In genomic region chr1:43648448-43648847, GRCh38 we compare ENCODE assay signal across 10 cellular contexts. TPM values are rescaled to one million over a fixed set of nuclear protein-coding genes. Genes with fewer than 3 reads are reported as not detected.
DNase-seq lines count a peak whose midpoint lies in the region; FAIRE-seq and TF ChIP-seq lines count a peak whose summit lies in the region.
"Had no signal": no experiment of that assay in that cellular context is flagged by ENCODE, and none has a peak within 500 bp of the region (broad histone marks: within the 10 kb centered on the region; RNA-seq: fewer than 3 reads in every experiment).

No MANE protein-coding gene starts in this region.

- H3K4me3 Mint-ChIP-seq in H9 (peak overlapping the region; percentile 97 to 98), immature natural killer cell (peak overlapping the region; percentile 93 to 99 (median 98))
- peak overlapping the region; percentile 99 for H3K4me3 Mint-ChIP-seq in activated CD4-positive, alpha-beta memory T cell treated with anti-CD3 and anti-CD28 coated beads for 36 hours

- WGBS in H9 (ENCODE audit: extremely low coverage, insufficient read length, low lambda C conversion rate), result no CpG with 5 or more reads among the region's 5 CpGs

- H3K9me3 ChIP-seq in H9 (ENCODE audit: control insufficient read depth, low read depth, low read length), result no peaks in the 10 kb centered on the region
- H3K9me3 ChIP-seq in kidney (ENCODE audit: control insufficient read depth in 1 of 2, low read length in 2 of 2), result no peaks in the 10 kb centered on the region
- H3K9me3 ChIP-seq in ascending aorta, result no peaks in the 10 kb centered on the region

- H3K9ac ChIP-seq in H9 (ENCODE audit: extremely low read depth, insufficient read length, low read length) (no peak overlapping the region), kidney (ENCODE audit: low read length in 2 of 2) (no peak overlapping the region)

- no peak overlapping the region for H3T11ph ChIP-seq in H9 (ENCODE audit: low read length)

- no peaks in the 10 kb centered on the region for H3K27me3 ChIP-seq in H9 (ENCODE audit: insufficient read depth, low read length)
- H3K27me3 ChIP-seq in ascending aorta, result no peaks in the 10 kb centered on the region

- CTCF ChIA-PET in activated CD4-positive, alpha-beta memory T cell treated with anti-CD3 and anti-CD28 coated beads for 36 hours (lab: Charles Lee), result interaction anchor here (1.1 kb wide), 1 partner anchor 286 kb away, joined by 4 read pairs; no protein-coding TSS in a partner anchor

- H3K27me3 Mint-ChIP-seq in H9 (ENCODE audit: low read depth), result peaks cover 2% of the 10 kb centered on the region
- no peaks in the 10 kb centered on the region for H3K27me3 Mint-ChIP-seq in activated CD4-positive, alpha-beta memory T cell treated with anti-CD3 and anti-CD28 coated beads for 36 hours
- peaks cover 17 to 24% (median 21%) of the 10 kb centered on the region in 3 donors for H3K27me3 Mint-ChIP-seq in immature natural killer cell (ENCODE audit: low read depth in 3 of 3)

- no peak overlapping the region for H4K8ac ChIP-seq in H9 (replicated peaks; ENCODE audit: insufficient read length, low read depth, low read length)

- no peaks in the 10 kb centered on the region; a peak in 1 of 5 replicates for H3K9me3 Mint-ChIP-seq in H9
- no peaks in the 10 kb centered on the region for H3K9me3 Mint-ChIP-seq in activated CD4-positive, alpha-beta memory T cell treated with anti-CD3 and anti-CD28 coated beads for 36 hours
- H3K9me3 Mint-ChIP-seq in immature natural killer cell, result no peaks in the 10 kb centered on the region

- no peak overlapping the region for H2BK120ac ChIP-seq in H9 (ENCODE audit: low read depth, low read length, poor library complexity, severe bottlenecking)

- no peak overlapping the region for H2BK15ac ChIP-seq in H9 (ENCODE audit: low read depth, low read length)

- peaks cover 29% of the 10 kb centered on the region in 2 experiments for H3K4me1 Mint-ChIP-seq in H9
- H3K4me1 Mint-ChIP-seq in activated CD4-positive, alpha-beta memory T cell treated with anti-CD3 and anti-CD28 coated beads for 36 hours (ENCODE audit: low read depth), result peaks cover 24% of the 10 kb centered on the region
- H3K4me1 Mint-ChIP-seq in immature natural killer cell, result peaks cover 31 to 38% of the 10 kb centered on the region in 2 donors

- H3K27ac Mint-ChIP-seq in H9 (no peak overlapping the region), immature natural killer cell (peak overlapping the region; percentile 78 to 96 (median 90))
- no peak overlapping the region for H3K27ac Mint-ChIP-seq in activated CD4-positive, alpha-beta memory T cell treated with anti-CD3 and anti-CD28 coated beads for 36 hours

- peaks cover 11% of the 10 kb centered on the region for H3K23me2 ChIP-seq in H9 (ENCODE audit: insufficient read length, low read depth, low read length, poor library complexity, severe bottlenecking)

- TF ChIP-seq CTCF in 22Rv1 (IDR thresholded peaks at IDR 0.05) (no peak), H9 (conservative IDR thresholded peaks at IDR 0.05) (no peak), kidney (IDR thresholded peaks at IDR 0.05; ENCODE audit: borderline replicate concordance, extremely low read depth, insufficient read depth) (no peak), ascending aorta (IDR thresholded peaks at IDR 0.05) (no peak)

- H3K18ac ChIP-seq in H9 (ENCODE audit: insufficient read length, low read depth, low read length), result no peak overlapping the region

- no peak overlapping the region for H4K91ac ChIP-seq in H9 (ENCODE audit: insufficient read length, low read depth, low read length)

- no peak overlapping the region for H2BK5ac ChIP-seq in H9 (ENCODE audit: insufficient read length, low read length)

- no peak overlapping the region for H3K4me3 ChIP-seq in kidney (ENCODE audit: low read length in 2 of 2)
- peak overlapping the region in 1 of 2 donors; percentile 77 for H3K4me3 ChIP-seq in ascending aorta

- peaks cover 13% of the 10 kb centered on the region; the same call in 1 of the 2 replicates for H3K79me2 ChIP-seq in H9 (ENCODE audit: insufficient read depth, low read length)

- H3K79me1 ChIP-seq in H9 (ENCODE audit: insufficient read depth, low read depth, low read length, poor library complexity, severe bottlenecking), result no peaks in the 10 kb centered on the region

- H3K36me3 ChIP-seq in kidney (ENCODE audit: control insufficient read depth in 1 of 2, insufficient read depth in 2 of 2, low read length in 2 of 2), result peaks cover 2 to 4% of the 10 kb centered on the region in 2 donors
- H3K36me3 ChIP-seq in ascending aorta, result peaks cover 0 to 7% of the 10 kb centered on the region in 2 donors

- no peak overlapping the region for H3K23ac ChIP-seq in H9 (ENCODE audit: insufficient read length, low read depth, low read length)

- H4K5ac ChIP-seq in H9 (ENCODE audit: insufficient read length, low read depth, low read length), result no peak overlapping the region

- H3K36me3 Mint-ChIP-seq in H9 (ENCODE audit: insufficient read depth in 1 of 3, low read depth in 3 of 3) (peaks cover 0 to 5% (median 1%) of the 10 kb centered on the region in 3 experiments; a peak in 5 of 7 replicates), immature natural killer cell (peaks cover 0 to 5% (median 0%) of the 10 kb centered on the region in 3 donors)
- H3K36me3 Mint-ChIP-seq in activated CD4-positive, alpha-beta memory T cell treated with anti-CD3 and anti-CD28 coated beads for 36 hours, result peaks cover 5% of the 10 kb centered on the region

- no peak overlapping the region for H2BK12ac ChIP-seq in H9 (ENCODE audit: insufficient read length, low read depth, low read length)

- no peak overlapping the region for H2AK5ac ChIP-seq in H9 (ENCODE audit: insufficient read length, low read length)

- H3K4me2 ChIP-seq in H9 (ENCODE audit: insufficient read depth, insufficient read length, low read length), result no peak overlapping the region

- no peak overlapping the region for H3K14ac ChIP-seq in H9 (ENCODE audit: insufficient read depth, low read length)

- H2AFZ ChIP-seq in H9 (ENCODE audit: low read length), result no peak overlapping the region

- peaks cover 4% of the 10 kb centered on the region for H3K4me1 ChIP-seq in H9 (ENCODE audit: insufficient read depth, low read length)
- H3K4me1 ChIP-seq in kidney (ENCODE audit: control insufficient read depth in 1 of 2, insufficient read depth in 1 of 2, low read depth in 1 of 2, low read length in 2 of 2), result peaks cover 4 to 7% of the 10 kb centered on the region in 2 donors
- peaks cover 6 to 12% of the 10 kb centered on the region in 2 donors for H3K4me1 ChIP-seq in ascending aorta

- intact Hi-C loops in activated CD4-positive, alpha-beta memory T cell treated with anti-CD3 and anti-CD28 coated beads for 36 hours (cut with micrococcal nuclease), result no loop called here
- intact Hi-C loops in kidney (cut with DNase I) (no loop called here), ascending aorta (cut with DNase I) (no loop called here)

- H2BK20ac ChIP-seq in H9 (ENCODE audit: low read depth, low read length, poor library complexity, severe bottlenecking), result no peak overlapping the region

- no peak for FAIRE-seq in kidney (lab: Jason Lieb, UNC)
- FAIRE-seq: GM18507 had no signal

- H3K4ac ChIP-seq in H9 (ENCODE audit: low read depth, low read length), result no peak overlapping the region

- H3K27ac ChIP-seq in 22Rv1 (peak overlapping the region; percentile 92), H9 (ENCODE audit: insufficient read length, low read depth, low read length) (no peak overlapping the region), kidney (ENCODE audit: low read depth in 2 of 2, low read length in 2 of 2) (no peak overlapping the region), ascending aorta (peak overlapping the region in 1 of 2 donors; percentile 88)

- DNase-seq in H9 (no peak), immature natural killer cell (no peak), NCI-H345 treated with DMSO at 0.1 percent for 48 hours (lab: John Stamatoyannopoulos, UW; ENCODE audit: unreplicated experiment) (no peak), NCI-H69 (lab: John Stamatoyannopoulos, UW) (no peak), kidney (no peak), ascending aorta (ENCODE audit: low spot score in 2 of 2) (no peak)
- DNase-seq in activated CD4-positive, alpha-beta memory T cell treated with anti-CD3 and anti-CD28 coated beads for 36 hours, result no peak
- DNase-seq: NCI-H2081 had no signal

- H3K56ac ChIP-seq in H9 (ENCODE audit: insufficient read length, low read depth, low read length), result no peak overlapping the region

- no peaks in the 10 kb centered on the region for H4K20me1 ChIP-seq in H9 (ENCODE audit: control insufficient read depth, insufficient read depth, insufficient read length)

- POLR2A ChIA-PET in activated CD4-positive, alpha-beta memory T cell treated with anti-CD3 and anti-CD28 coated beads for 36 hours (lab: Charles Lee), result no interaction called here

RNA-seq across cellular contexts. Expression of gene KDM4A, which starts 1.5 kb away (rescaled TPM):
- 77.9 and 81.7 TPM in 2 replicates for total RNA-seq in H9 (2021)
- 10 to 100 TPM; 31.9 to 32.4 TPM for total RNA-seq in activated CD4-positive, alpha-beta memory T cell treated with anti-CD3 and anti-CD28 coated beads for 36 hours
- polyA plus RNA-seq in immature natural killer cell, result 10 to 100 TPM in 1 of 3 donors, 1 to 10 TPM in 2; 2.1 to 14.1 (median 6.7) TPM
- 35.2 TPM for total RNA-seq in kidney
- 11.3 TPM for polyA plus RNA-seq in kidney (ENCODE audit: insufficient read depth, low read depth, low replicate concordance)
- 23.3 TPM for total RNA-seq in ascending aorta

RNA-seq across cellular contexts. Expression of gene ST3GAL3, which starts 58.9 kb away (rescaled TPM):
- 6.2 and 8.3 TPM in 2 replicates for total RNA-seq in H9 (2021)
- total RNA-seq in activated CD4-positive, alpha-beta memory T cell treated with anti-CD3 and anti-CD28 coated beads for 36 hours, result 10 to 100 TPM; 14.7 to 16.0 TPM
- 1 to 10 TPM in 2 of 3 donors, under 1 TPM in 1; 0.08 to 8.1 (median 3.8) TPM for polyA plus RNA-seq in immature natural killer cell
- 21.3 TPM for total RNA-seq in kidney
- 15.3 TPM for polyA plus RNA-seq in kidney (ENCODE audit: insufficient read depth, low read depth, low replicate concordance)
- 34.3 TPM for total RNA-seq in ascending aorta

Comparison
In these comparisons a context has a peak if more than half of its experiments do, and no peak if none do; other contexts are left out.
1. H3K27ac Mint-ChIP-seq: peak in immature natural killer cell (6 of 6); none in H9 (0 of 3) and activated CD4-positive, alpha-beta memory T cell treated with anti-CD3 and anti-CD28 coated beads for 36 hours (single experiment).
2. Peak in every context shown above with its lines, with median percentiles within 50 percentile points of each other: H3K4me3 Mint-ChIP-seq.